In genomic region chr1:178485467-178486098, GRCh38 we compare ENCODE assay signal across 1 cellular context.
TF ChIP-seq lines count a peak whose summit lies in the region.

No MANE protein-coding gene starts in this region.

TF ChIP-seq in WTC11, 78 proteins besides CTCF, POLR2A, EP300 and RAD21 (continued from another document):
- TF ChIP-seq ARID4B (CRISPR knock-in tag; IDR thresholded peaks at IDR 0.05; ENCODE audit: borderline replicate concordance) (no peak), MYBL2 (CRISPR knock-in tag; IDR thresholded peaks at IDR 0.05) (no peak), FOXK1 (CRISPR knock-in tag; IDR thresholded peaks at IDR 0.05) (no peak), ELF4 (CRISPR knock-in tag; IDR thresholded peaks at IDR 0.05; ENCODE audit: low read depth) (no peak), ZMAT4 (CRISPR knock-in tag; IDR thresholded peaks at IDR 0.05) (no peak), NR3C1 (CRISPR knock-in tag; conservative IDR thresholded peaks at IDR 0.05; ENCODE audit: low read depth) (no peak), E2F4 (CRISPR knock-in tag; IDR thresholded peaks at IDR 0.05; ENCODE audit: borderline replicate concordance, low read depth) (no peak), ZNF532 (CRISPR knock-in tag; IDR thresholded peaks at IDR 0.05; ENCODE audit: borderline replicate concordance) (no peak), RORB (CRISPR knock-in tag; IDR thresholded peaks at IDR 0.05) (no peak), ZNF512 (CRISPR knock-in tag; IDR thresholded peaks at IDR 0.05; ENCODE audit: borderline replicate concordance) (no peak), ZBTB43 (CRISPR knock-in tag; IDR thresholded peaks at IDR 0.05) (no peak), NFATC4 (CRISPR knock-in tag; IDR thresholded peaks at IDR 0.05) (no peak), ZNF281 (CRISPR knock-in tag; IDR thresholded peaks at IDR 0.05) (no peak), E2F1 (CRISPR knock-in tag; IDR thresholded peaks at IDR 0.05) (no peak)
